ENCODE assay signal across 18 cellular contexts in the genomic region with DNA sequence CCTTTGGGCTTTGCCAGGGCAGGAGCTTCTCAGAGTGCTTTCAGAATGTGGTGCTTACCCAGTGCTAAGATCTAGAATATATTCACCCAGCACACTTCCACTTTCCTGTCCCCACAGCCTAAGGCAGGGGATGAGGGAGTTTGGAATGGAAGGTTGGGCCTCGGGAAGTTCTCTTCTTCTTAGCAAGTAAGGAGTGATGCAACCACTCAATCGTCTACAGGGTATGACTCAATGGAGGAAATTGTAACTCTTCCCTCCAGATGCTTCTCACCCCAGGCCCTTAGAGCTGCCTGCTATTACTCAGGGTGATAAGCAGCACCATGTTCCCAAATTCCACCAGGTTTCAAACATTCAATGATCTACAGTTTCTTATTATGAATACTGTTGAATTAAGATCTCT. TPM values are rescaled to one million over a fixed set of nuclear protein-coding genes. Genes with fewer than 3 reads are reported as not detected.
DNase-seq lines count a peak whose midpoint lies in the region; ATAC-seq, FAIRE-seq and TF ChIP-seq lines count a peak whose summit lies in the region.
"Had no signal": no experiment of that assay in that cellular context is flagged by ENCODE, and none has a peak within 500 bp of the region (broad histone marks: within the 10 kb centered on the region; RNA-seq: fewer than 3 reads in every experiment).

No MANE protein-coding gene starts in this region.

- no peaks in the 10 kb centered on the region for H3K4me1 Mint-ChIP-seq in type B pancreatic cell (ENCODE audit: unreplicated experiment)
- H3K4me1 Mint-ChIP-seq: CD8-positive, alpha-beta memory T cell had no signal

- H3K36me3 ChIP-seq in BJ (ENCODE audit: control insufficient read depth, insufficient read depth, low read length) = no peaks in the 10 kb centered on the region
- no peaks in the 10 kb centered on the region for H3K36me3 ChIP-seq in K562 (ENCODE audit: control insufficient read depth, insufficient read depth, low read length)
- no peaks in the 10 kb centered on the region for H3K36me3 ChIP-seq in tibial nerve
- H3K36me3 ChIP-seq: esophagus squamous epithelium, vagina, WERI-Rb-1 had no signal

- WGBS in K562 (ENCODE audit: insufficient coverage, low coverage, missing lambda C conversion rate) = 4% methylated on average over 2 of the region's 2 CpGs
- 72 to 84% methylated on average over 2 of the region's 2 CpGs for WGBS in tibial nerve, 2 donors

- H3K9ac ChIP-seq in K562 (ENCODE audit: insufficient read depth in 1 of 2, low read depth in 2 of 2, low read length in 2 of 2) = no peak overlapping the region

- H3K9me3 ChIP-seq in K562 (replicated peaks; ENCODE audit: control insufficient read depth, insufficient read depth, low read depth, low read length) = no peaks in the 10 kb centered on the region
- H3K9me3 ChIP-seq in tibial nerve = no peaks in the 10 kb centered on the region
- H3K9me3 ChIP-seq: body of pancreas, esophagus squamous epithelium, vagina had no signal

- no peak overlapping the region for H3K27ac Mint-ChIP-seq in type B pancreatic cell
- H3K27ac Mint-ChIP-seq: activated T-cell treated with anti-CD3 and anti-CD28 coated beads, Interleukin-2, amount 50 U/mL, for 24 hours; CD8-positive, alpha-beta memory T cell had no signal

- intact Hi-C loops in K562 (cut with micrococcal nuclease) = no loop called here

- TF ChIP-seq CTCF in BJ (IDR thresholded peaks at IDR 0.05; ENCODE audit: insufficient read depth, low read depth, low read length) (no peak), K562 (IDR thresholded peaks at IDR 0.05 in 2 of 3, conservative IDR thresholded peaks at IDR 0.05 in 1 of 3; ENCODE audit: insufficient read depth in 2 of 3, low read depth in 1 of 3, low read length in 3 of 3) (no peak), type B pancreatic cell (conservative IDR thresholded peaks at IDR 0.05) (no peak), tibial nerve (IDR thresholded peaks at IDR 0.05) (no peak)

- H3K9me3 Mint-ChIP-seq in type B pancreatic cell = no peaks in the 10 kb centered on the region
- H3K9me3 Mint-ChIP-seq: activated T-cell treated with anti-CD3 and anti-CD28 coated beads, Interleukin-2, amount 50 U/mL, for 24 hours had no signal

- no peaks in the 10 kb centered on the region for H3K36me3 Mint-ChIP-seq in type B pancreatic cell
- H3K36me3 Mint-ChIP-seq: CD8-positive, alpha-beta memory T cell had no signal

- H3K4me1 ChIP-seq in K562 (replicated peaks in 1 of 2; ENCODE audit: control insufficient read depth in 2 of 2, insufficient read depth in 2 of 2, low read length in 2 of 2) (no peaks in the 10 kb centered on the region), tibial nerve (no peaks in the 10 kb centered on the region)
- H3K4me1 ChIP-seq: body of pancreas, esophagus squamous epithelium, vagina had no signal

- BruUV-seq in K562 (replicated peaks; lab: Mats Ljungman, UMichigan) = no TSS peak

- no peak for FAIRE-seq in K562 (lab: Jason Lieb, UNC)
- FAIRE-seq: GM19239 had no signal

- TF ChIP-seq POLR2A in K562 (conservative IDR thresholded peaks at IDR 0.05) = no peak
- TF ChIP-seq POLR2A in tibial nerve (IDR thresholded peaks at IDR 0.05) = no peak

- POLR2A ChIA-PET in BJ (lab: Charles Lee) (no interaction called here), K562 (lab: Yijun Ruan, JAX) (no interaction called here)

- CTCF ChIA-PET in BJ (lab: Yijun Ruan, JAX) (no interaction called here), K562 (lab: Yijun Ruan, JAX; ENCODE audit: low intra/inter-chr PET ratio) (interaction anchor here (0.6 kb wide), 1 partner anchor 111 kb away, joined by 3 read pairs; no protein-coding TSS in a partner anchor)

- H4K20me1 ChIP-seq in K562 (replicated peaks; ENCODE audit: control insufficient read depth, insufficient read depth, low read length) = no peaks in the 10 kb centered on the region

- no peak for TF ChIP-seq EP300 in K562 (IDR thresholded peaks at IDR 0.05; ENCODE audit: low read length)
- TF ChIP-seq EP300 in tibial nerve (IDR thresholded peaks at IDR 0.05) = no peak

- H3K9me1 ChIP-seq in K562 (ENCODE audit: control insufficient read depth, insufficient read depth, low read length) = no peaks in the 10 kb centered on the region

- no peak overlapping the region for H3K4me3 ChIP-seq in BJ (ENCODE audit: low read depth, low read length)
- no peak overlapping the region for H3K4me3 ChIP-seq in K562
- no peak overlapping the region for H3K4me3 ChIP-seq in tibial nerve
- H3K4me3 ChIP-seq: body of pancreas, esophagus squamous epithelium, vagina had no signal

- in situ Hi-C loops in K562 (cut with MboI) = no loop called here

- no peak overlapping the region for H2AFZ ChIP-seq in K562 (ENCODE audit: low read depth, low read length)

- peak; percentile 35 for DNase-seq in BJ (ENCODE audit: low read depth)
- peak; percentile 27 for DNase-seq in LoVo (ENCODE audit: low spot score)
- DNase-seq in K562 (ENCODE audit: extremely low read depth in 1 of 4, low spot score in 3 of 4) = no peak
- peak; percentile 77 for DNase-seq in kidney tubule cell (ENCODE audit: low spot score)
- no peak for DNase-seq in T-helper 1 cell
- no peak for DNase-seq in type B pancreatic cell (ENCODE audit: extremely low spot score, unreplicated experiment)
- DNase-seq in tibial nerve (ENCODE audit: low spot score in 2 of 2) = no peak
- DNase-seq in activated CD4-positive, alpha-beta T cell treated with anti-CD3 and anti-CD28 coated beads for 1 hour = no peak
- DNase-seq: activated T-cell treated with anti-CD3 and anti-CD28 coated beads, Interleukin-2, amount 50 U/mL, for 24 hours; CD8-positive, alpha-beta memory T cell; esophagus squamous epithelium; Karpas-422; NCI-H446; Right ventricle myocardium superior; WERI-Rb-1 had no signal

- H3K27ac ChIP-seq in K562 (ENCODE audit: extremely low read depth, low read depth, low read length) (no peak overlapping the region), tibial nerve (no peak overlapping the region)
- H3K27ac ChIP-seq: body of pancreas, esophagus squamous epithelium, vagina, WERI-Rb-1 had no signal

- H3K79me2 ChIP-seq in K562 (ENCODE audit: control insufficient read depth, insufficient read depth, low read length) = no peaks in the 10 kb centered on the region

- peaks cover 16% of the 10 kb centered on the region for H3K27me3 Mint-ChIP-seq in type B pancreatic cell

- no peak for ATAC-seq in K562
- ATAC-seq: body of pancreas had no signal

- no peak overlapping the region for H3K4me3 Mint-ChIP-seq in type B pancreatic cell
- H3K4me3 Mint-ChIP-seq: activated T-cell treated with anti-CD3 and anti-CD28 coated beads, Interleukin-2, amount 50 U/mL, for 24 hours; CD8-positive, alpha-beta memory T cell had no signal

- no peak for TF ChIP-seq RAD21 in K562 (CRISPR knock-in tag; conservative IDR thresholded peaks at IDR 0.05 in 1 of 2, IDR thresholded peaks at IDR 0.05 in 1 of 2)

- H3K27me3 ChIP-seq in BJ (ENCODE audit: control insufficient read depth, insufficient read depth, low read length) (peaks cover 4% of the 10 kb centered on the region), K562 (ENCODE audit: control insufficient read depth in 2 of 2, insufficient read depth in 2 of 2, low read length in 2 of 2) (peaks cover 5 to 18% of the 10 kb centered on the region in 2 experiments; a peak in 4 of 5 replicates), tibial nerve (peaks cover 0 to 4% of the 10 kb centered on the region in 2 donors)
- H3K27me3 ChIP-seq: body of pancreas, vagina had no signal

- no peak overlapping the region for H3K4me2 ChIP-seq in K562 (ENCODE audit: insufficient read depth, low read length)

RNA-seq across cellular contexts. Expression of a gene that starts 30.8 kb away (rescaled TPM):
- polyA plus RNA-seq in BJ (2011; rRNA removed) = 8.3 and 14.4 TPM in 2 replicates
- 5.7 and 7.5 TPM in 2 replicates for polyA minus RNA-seq in BJ (2011; rRNA and poly(A)+ RNA removed)
- total RNA-seq in K562 (2011; cell fraction: chromatin; rRNA removed; ENCODE audit: low replicate concordance) = 8.7 and 14.0 TPM in 2 replicates
- total RNA-seq in K562 (2011; cell fraction: nucleolus; rRNA removed) = 4.8 and 7.0 TPM in 2 replicates
- total RNA-seq in K562 (2011; cell fraction: nucleoplasm; rRNA removed) = 7.1 and 8.5 TPM in 2 replicates
- total RNA-seq in K562 (2014; rRNA removed) = 15.6 and 19.8 TPM in 2 replicates
- 14.7 and 17.8 TPM in 2 replicates for total RNA-seq in K562 (2014; rRNA removed; fragmentation: Illumina TruSeq; extraction: Trizol)
- total RNA-seq in K562 (2015; rRNA removed; fragmentation: Illumina TruSeq; extraction: Trizol) = 12.1 and 13.4 TPM in 2 replicates
- total RNA-seq in K562 (2021) = 16.7 and 17.2 TPM in 2 replicates
- 15.6 and 20.4 TPM in 2 replicates for polyA plus RNA-seq in K562 (2011; rRNA removed)
- polyA plus RNA-seq in K562 (2011; cell fraction: cytosol; rRNA removed) = 6.5 and 9.1 TPM in 2 replicates
- polyA plus RNA-seq in K562 (2011; cell fraction: nucleus; rRNA removed) = 6.0 and 6.9 TPM in 2 replicates
- 10.0 and 12.8 TPM in 2 replicates for polyA plus RNA-seq in K562 (2012)
- 10.7 and 12.9 TPM in 2 replicates for polyA plus RNA-seq in K562 (2014; fragmentation: Illumina TruSeq; extraction: Trizol)
- polyA plus RNA-seq in K562 (2014; fragmentation: Nextera tagmentation; extraction: Ambion mirVana) = 1 to 10 TPM; 5.2 to 5.8 TPM
- polyA plus RNA-seq in K562 (2014; rRNA removed) = 10.0 and 12.4 TPM in 2 replicates
- polyA minus RNA-seq in K562 (2011; rRNA and poly(A)+ RNA removed) = 10.4 and 13.3 TPM in 2 replicates
- polyA minus RNA-seq in K562 (2011; cell fraction: cytosol; rRNA and poly(A)+ RNA removed) = 6.3 and 8.2 TPM in 2 replicates
- polyA minus RNA-seq in K562 (2011; cell fraction: nucleus; rRNA and poly(A)+ RNA removed) = 9.6 and 15.6 TPM in 2 replicates
- total RNA-seq in type B pancreatic cell (ENCODE audit: low replicate concordance) = 25.1 and 25.4 TPM in 2 replicates
- total RNA-seq in tibial nerve = 10 to 100 TPM; 17.5 to 20.9 (median 18.6) TPM

RNA-seq across cellular contexts. Expression of a gene that starts 46.6 kb away (rescaled TPM):
- 0.05 TPM in 1 of 2 replicates, not detected in the other for polyA plus RNA-seq in BJ (2011; rRNA removed)
- polyA minus RNA-seq in BJ (2011; rRNA and poly(A)+ RNA removed) = not detected in 2 replicates
- total RNA-seq in K562 (2011; cell fraction: chromatin; rRNA removed; ENCODE audit: low replicate concordance) = not detected in 2 replicates
- not detected in 2 replicates for total RNA-seq in K562 (2011; cell fraction: nucleolus; rRNA removed)
- not detected in 2 replicates for total RNA-seq in K562 (2011; cell fraction: nucleoplasm; rRNA removed)
- not detected in 2 replicates for total RNA-seq in K562 (2014; rRNA removed)
- not detected in 2 replicates for total RNA-seq in K562 (2014; rRNA removed; fragmentation: Illumina TruSeq; extraction: Trizol)
- not detected in 2 replicates for total RNA-seq in K562 (2015; rRNA removed; fragmentation: Illumina TruSeq; extraction: Trizol)
- total RNA-seq in K562 (2021) = not detected in 2 replicates
- not detected in 2 replicates for polyA plus RNA-seq in K562 (2011; rRNA removed)
- not detected in 2 replicates for polyA plus RNA-seq in K562 (2011; cell fraction: cytosol; rRNA removed)
- not detected in 2 replicates for polyA plus RNA-seq in K562 (2011; cell fraction: nucleus; rRNA removed)
- polyA plus RNA-seq in K562 (2012) = not detected in 2 replicates
- polyA plus RNA-seq in K562 (2014; fragmentation: Illumina TruSeq; extraction: Trizol) = not detected in 2 replicates
- polyA plus RNA-seq in K562 (2014; fragmentation: Nextera tagmentation; extraction: Ambion mirVana) = not detected
- 0.35 TPM in 1 of 2 replicates, not detected in the other for polyA plus RNA-seq in K562 (2014; rRNA removed)
- not detected in 2 replicates for polyA minus RNA-seq in K562 (2011; rRNA and poly(A)+ RNA removed)
- polyA minus RNA-seq in K562 (2011; cell fraction: cytosol; rRNA and poly(A)+ RNA removed) = not detected in 2 replicates
- polyA minus RNA-seq in K562 (2011; cell fraction: nucleus; rRNA and poly(A)+ RNA removed) = not detected in 2 replicates
- 0.14 and 0.87 TPM in 2 replicates for total RNA-seq in type B pancreatic cell (ENCODE audit: low replicate concordance)
- 1 to 10 TPM in 2 of 4 donors, not detected in 2; 1.4 to 2.1 TPM for total RNA-seq in tibial nerve
- total RNA-seq: CD8-positive, alpha-beta memory T cell had no signal
- polyA plus RNA-seq: CD8-positive, alpha-beta memory T cell had no signal

Comparison
In these comparisons a context has a peak if more than half of its experiments do, and no peak if none do; other contexts are left out.
1. DNase-seq: peak in BJ (single experiment), LoVo (single experiment) and kidney tubule cell (single experiment); none in K562 (0 of 4), T-helper 1 cell (0 of 5), type B pancreatic cell (single experiment), tibial nerve (0 of 2) and activated CD4-positive, alpha-beta T cell treated with anti-CD3 and anti-CD28 coated beads for 1 hour (single experiment).